In genomic region chr7:90272242-90272641, GRCh38 we compare ENCODE assay signal across 21 cellular contexts. TPM values are rescaled to one million over a fixed set of nuclear protein-coding genes. Genes with fewer than 3 reads are reported as not detected.
DNase-seq lines count a peak whose midpoint lies in the region.
"Had no signal": no experiment of that assay in that cellular context is flagged by ENCODE, and none has a peak within 500 bp of the region (broad histone marks: within the 10 kb centered on the region; RNA-seq: fewer than 3 reads in every experiment).

No MANE protein-coding gene starts in this region.

- no peaks in the 10 kb centered on the region for H3K36me3 ChIP-seq in SK-N-MC (ENCODE audit: insufficient read depth, low read length)
- peaks cover 0 to 4% (median 0%) of the 10 kb centered on the region in 5 donors for H3K36me3 ChIP-seq in subcutaneous abdominal adipose tissue (ENCODE audit: control insufficient read depth in 5 of 5, insufficient read depth in 5 of 5, low read length in 5 of 5)
- H3K36me3 ChIP-seq: BLaER1, HAP-1 had no signal

- intact Hi-C loops in posterior vena cava (cut with DNase I), result no loop called here

- no peaks in the 10 kb centered on the region for H3K27me3 ChIP-seq in subcutaneous abdominal adipose tissue (ENCODE audit: control insufficient read depth in 5 of 5, insufficient read depth in 4 of 5, low read length in 5 of 5)
- H3K27me3 ChIP-seq: BLaER1 had no signal

- H3K27ac ChIP-seq in SK-N-MC (peak overlapping the region; percentile 82), subcutaneous abdominal adipose tissue (ENCODE audit: low read depth, low read length) (peak overlapping the region; percentile 71)
- H3K27ac ChIP-seq: BLaER1 had no signal

- H3K9ac ChIP-seq in SK-N-MC (ENCODE audit: insufficient read length), result peak overlapping the region; percentile 51
- H3K9ac ChIP-seq in subcutaneous abdominal adipose tissue (ENCODE audit: low read length in 5 of 5), result no peak overlapping the region
- H3K9ac ChIP-seq: BLaER1 had no signal

- DNase-seq in COLO829 (ENCODE audit: low spot score) (peak; percentile 34), SK-N-MC (ENCODE audit: low read depth, low spot score) (no peak), foreskin melanocyte (peak; percentile 72), NCI-H128 (lab: John Stamatoyannopoulos, UW; ENCODE audit: unreplicated experiment) (no peak), posterior vena cava (ENCODE audit: low spot score) (no peak), T-helper 1 cell (no peak)
- DNase-seq: CD4-positive, alpha-beta T cell; COR-L47; DMS79; GF-D8; GOT3; NCI-H1048; NCI-H146; NCI-H1930; NCI-H2107; NCI-H524; NCI-H748 treated with DMSO at 0.1 percent for 48 hours had no signal

- H3K9me3 ChIP-seq in SK-N-MC (ENCODE audit: low read depth, low read length) (no peaks in the 10 kb centered on the region), subcutaneous abdominal adipose tissue (ENCODE audit: control insufficient read depth in 5 of 5, low read length in 5 of 5) (no peaks in the 10 kb centered on the region)
- H3K9me3 ChIP-seq: BLaER1, HAP-1 had no signal

- H3K4me3 ChIP-seq in SK-N-MC (peak overlapping the region; percentile 44; the same call in 1 of the 2 replicates), subcutaneous abdominal adipose tissue (ENCODE audit: low read depth in 1 of 5, low read length in 5 of 5) (no peak overlapping the region)
- H3K4me3 ChIP-seq: BLaER1, HAP-1 had no signal

- H3K4me1 ChIP-seq in subcutaneous abdominal adipose tissue (ENCODE audit: control insufficient read depth in 5 of 5, insufficient read depth in 5 of 5, low read length in 5 of 5), result peaks cover 0 to 21% (median 13%) of the 10 kb centered on the region in 5 donors
- H3K4me1 ChIP-seq: BLaER1, HAP-1 had no signal

RNA-seq across cellular contexts. Expression of gene CFAP69, which starts 27.3 kb away (rescaled TPM):
- total RNA-seq in posterior vena cava, result 10 to 100 TPM; 11.4 to 13.0 TPM
- total RNA-seq: CD4-positive, alpha-beta T cell had no signal

RNA-seq across cellular contexts. Expression of gene FAM237B, which starts 48.9 kb away (rescaled TPM):
- total RNA-seq in posterior vena cava, result not detected
- total RNA-seq: A172; CD4-positive, alpha-beta T cell had no signal

Comparison
In these comparisons a context has a peak if more than half of its experiments do, and no peak if none do; other contexts are left out.
1. DNase-seq: peak in COLO829 (single experiment) and foreskin melanocyte (single experiment); none in SK-N-MC (single experiment), NCI-H128 (single experiment), posterior vena cava (single experiment) and T-helper 1 cell (0 of 5).